8 cellular contexts compared by ENCODE assay signal in genomic region chr20:38806855-38807655, GRCh38. TPM values are rescaled to one million over a fixed set of nuclear protein-coding genes. Genes with fewer than 3 reads are reported as not detected.
A peak's percentile ranks its signal among the peaks of the same experiment; 100 is the strongest.
DNase-seq lines count a peak whose midpoint lies in the region; ATAC-seq and TF ChIP-seq lines count a peak whose summit lies in the region.

No MANE protein-coding gene starts in this region.

- no peaks in the 10 kb centered on the region for H3K27me3 Mint-ChIP-seq in activated B cell treated with CpG ODN at 0.5 μM for 24 hours
- H3K27me3 Mint-ChIP-seq in effector memory CD8-positive, alpha-beta T cell: no peaks in the 10 kb centered on the region

- H3K9me3 Mint-ChIP-seq in activated B cell treated with CpG ODN at 0.5 μM for 24 hours: no peaks in the 10 kb centered on the region
- no peaks in the 10 kb centered on the region for H3K9me3 Mint-ChIP-seq in effector memory CD8-positive, alpha-beta T cell

- H3K9me2 ChIP-seq in Karpas-422 (replicated peaks; ENCODE audit: insufficient read depth, low read length): no peaks in the 10 kb centered on the region

- peak overlapping the region; percentile 60 for H3K4me3 ChIP-seq in ACC112 (ENCODE audit: low read depth, low read length)
- H3K4me3 ChIP-seq in parathyroid adenoma (ENCODE audit: low read depth, low read length): peak overlapping the region; percentile 36
- H3K4me3 ChIP-seq in Karpas-422 (ENCODE audit: low read length): no peak overlapping the region; the same call in 1 of the 2 replicates

- H3K79me2 ChIP-seq in ACC112 (ENCODE audit: control insufficient read depth, insufficient read depth, low read length, unreplicated experiment): no peaks in the 10 kb centered on the region
- H3K79me2 ChIP-seq in parathyroid adenoma: no peaks in the 10 kb centered on the region
- H3K79me2 ChIP-seq in Karpas-422 (ENCODE audit: low read length): no peaks in the 10 kb centered on the region

- H3K9ac ChIP-seq in parathyroid adenoma (no peak overlapping the region), Karpas-422 (ENCODE audit: low read length) (no peak overlapping the region)

- intact Hi-C loops in activated B cell treated with CpG ODN at 0.5 μM for 24 hours (cut with micrococcal nuclease): loop anchor here (1.0 to 5.0 kb wide), 3 partner anchors 16 to 155 kb away; partner anchors contain the start of gene DHX35

- H2AFZ ChIP-seq in ACC112 (ENCODE audit: low read length, unreplicated experiment) (no peak overlapping the region), parathyroid adenoma (peak overlapping the region; percentile 80), Karpas-422 (ENCODE audit: low read length) (no peak overlapping the region)

- H3K4me1 Mint-ChIP-seq in activated B cell treated with CpG ODN at 0.5 μM for 24 hours: peaks cover 66% of the 10 kb centered on the region
- peaks cover 58 to 63% of the 10 kb centered on the region in 2 donors for H3K4me1 Mint-ChIP-seq in effector memory CD8-positive, alpha-beta T cell (ENCODE audit: low read depth in 2 of 2)

- peak overlapping the region; percentile 86 for H3K4me3 Mint-ChIP-seq in activated B cell treated with CpG ODN at 0.5 μM for 24 hours
- peak overlapping the region; percentile 85 for H3K4me3 Mint-ChIP-seq in effector memory CD8-positive, alpha-beta T cell

- DNase-seq in activated B cell treated with CpG ODN at 0.5 μM for 24 hours: peak; percentile 34
- DNase-seq in effector memory CD8-positive, alpha-beta T cell: peak; percentile 53 to 58 (median 54)
- DNase-seq in Karpas-422: no peak

- H3K4me2 ChIP-seq in parathyroid adenoma (ENCODE audit: low read length): peak overlapping the region; percentile 63
- H3K4me2 ChIP-seq in Karpas-422 (ENCODE audit: low read depth, low read length, poor library complexity, severe bottlenecking): no peak overlapping the region

- no peaks in the 10 kb centered on the region for H4K20me1 ChIP-seq in Karpas-422 (ENCODE audit: insufficient read depth, low read depth, low read length)

- no peak overlapping the region for H3K27ac ChIP-seq in ACC112 (ENCODE audit: low read depth, low read length)
- H3K27ac ChIP-seq in parathyroid adenoma: no peak overlapping the region
- no peak overlapping the region for H3K27ac ChIP-seq in Karpas-422 (ENCODE audit: low read length)

- H3K36me3 Mint-ChIP-seq in activated B cell treated with CpG ODN at 0.5 μM for 24 hours (ENCODE audit: low read depth): peaks cover 44% of the 10 kb centered on the region
- peaks cover 76% of the 10 kb centered on the region for H3K36me3 Mint-ChIP-seq in effector memory CD8-positive, alpha-beta T cell (ENCODE audit: insufficient read depth)

- peak overlapping the region; percentile 86 for H3K27ac Mint-ChIP-seq in activated B cell treated with CpG ODN at 0.5 μM for 24 hours
- peak overlapping the region; percentile 98 to 99 for H3K27ac Mint-ChIP-seq in effector memory CD8-positive, alpha-beta T cell

- H3K36me3 ChIP-seq in ACC112 (ENCODE audit: insufficient read depth, low read length) (no peaks in the 10 kb centered on the region), parathyroid adenoma (ENCODE audit: control insufficient read depth, insufficient read depth, low read length) (no peaks in the 10 kb centered on the region), Karpas-422 (ENCODE audit: insufficient read depth, low read length) (no peaks in the 10 kb centered on the region)

- POLR2A ChIA-PET in activated B cell treated with CpG ODN at 0.5 μM for 24 hours (lab: Charles Lee): interaction anchor here (0.9 to 11.9 kb wide), 16 partner anchors 9 to 155 kb away, joined by 3 to 244 read pairs (median 12); partner anchors contain the start of gene DHX35

- CTCF ChIA-PET in activated B cell treated with CpG ODN at 0.5 μM for 24 hours (lab: Charles Lee): interaction anchor here (0.6 to 6.8 kb wide), 17 partner anchors 8 to 86 kb away, joined by 3 to 82 read pairs (median 5); partner anchors contain the start of gene ACTR5

- H3K27me3 ChIP-seq in ACC112 (ENCODE audit: insufficient read depth, low read length) (peaks cover 77% of the 10 kb centered on the region), parathyroid adenoma (ENCODE audit: control insufficient read depth, insufficient read depth, low read length) (peaks cover 5% of the 10 kb centered on the region), Karpas-422 (ENCODE audit: low read length) (no peaks in the 10 kb centered on the region)

- H3K4me1 ChIP-seq in ACC112 (ENCODE audit: control insufficient read depth, insufficient read depth, low read length, unreplicated experiment) (no peaks in the 10 kb centered on the region), parathyroid adenoma (peaks cover 5% of the 10 kb centered on the region), Karpas-422 (ENCODE audit: low read length) (peaks cover 11% of the 10 kb centered on the region)

- TF ChIP-seq CTCF in activated B cell treated with CpG ODN at 0.5 μM for 24 hours (IDR thresholded peaks at IDR 0.05) (no peak), parathyroid adenoma (IDR thresholded peaks at IDR 0.05) (no peak)

- ATAC-seq in GM21717 (IDR thresholded peaks at IDR 0.05; ENCODE audit: unreplicated experiment) (peak; percentile 34), activated B cell treated with CpG ODN at 0.5 μM for 24 hours (ENCODE audit: low read depth) (peak; percentile 10), GM19324 (IDR thresholded peaks at IDR 0.05; ENCODE audit: low FRiP score, unreplicated experiment) (no peak), HG02623 (IDR thresholded peaks at IDR 0.05; ENCODE audit: unreplicated experiment) (no peak)
- ATAC-seq in effector memory CD8-positive, alpha-beta T cell (replicated peaks): peak; percentile 13

- H3K9me3 ChIP-seq in parathyroid adenoma (ENCODE audit: control insufficient read depth, low read length): no peaks in the 10 kb centered on the region
- no peaks in the 10 kb centered on the region for H3K9me3 ChIP-seq in Karpas-422 (ENCODE audit: low read length)

RNA-seq across cellular contexts. Expression of gene PPP1R16B, which starts 1.6 kb away (rescaled TPM):
- total RNA-seq in activated B cell treated with CpG ODN at 0.5 μM for 24 hours: 98.3 and 99.3 TPM in 2 replicates
- total RNA-seq in Karpas-422 (2014; rRNA removed; shearing (Covaris generic); ENCODE audit: low replicate concordance): 0.04 and 0.15 TPM in 2 replicates

RNA-seq across cellular contexts. Expression of gene ACTR5, which starts 58.8 kb away (rescaled TPM):
- total RNA-seq in activated B cell treated with CpG ODN at 0.5 μM for 24 hours: 12.8 and 13.7 TPM in 2 replicates
- 4.5 and 10.6 TPM in 2 replicates for total RNA-seq in Karpas-422 (2014; rRNA removed; shearing (Covaris generic); ENCODE audit: low replicate concordance)

Comparison
In these comparisons a context has a peak if more than half of its experiments do, and no peak if none do; other contexts are left out.
1. ATAC-seq: peak in GM21717 (single experiment), activated B cell treated with CpG ODN at 0.5 μM for 24 hours (single experiment) and effector memory CD8-positive, alpha-beta T cell (single experiment); none in GM19324 (single experiment) and HG02623 (single experiment).
2. RNA of gene PPP1R16B, which starts 1.6 kb away (total RNA-seq): 98.3 to 99.3 TPM in activated B cell treated with CpG ODN at 0.5 μM for 24 hours; 0.04 to 0.15 TPM in Karpas-422; every median in the first group is over 10 times any median in the second.